ENCODE assay signal across 14 cellular contexts in genomic region chr10:49649294-49649693, GRCh38.
DNase-seq lines count a peak whose midpoint lies in the region; ATAC-seq and TF ChIP-seq lines count a peak whose summit lies in the region.
"Had no signal": no experiment of that assay in that cellular context is flagged by ENCODE, and none has a peak within 500 bp of the region (broad histone marks: within the 10 kb centered on the region; RNA-seq: fewer than 3 reads in every experiment).

No MANE protein-coding gene starts in this region.

- in situ Hi-C loops in astrocyte of the spinal cord (cut with HindIII; ENCODE audit: low sequenced_read_pairs) = no loop called here

- no peaks in the 10 kb centered on the region for H3K36me3 Mint-ChIP-seq in stimulated activated effector memory CD8-positive, alpha-beta T cell treated with anti-CD3 and anti-CD28 coated beads, Interleukin-12 subunit alpha, Interleukin-12 subunit beta, amount 100 ng/mL, for 72 hours
- H3K36me3 Mint-ChIP-seq: natural killer cell had no signal

- peak; percentile 56 for DNase-seq in activated CD8-positive, alpha-beta memory T cell treated with anti-CD3 and anti-CD28 coated beads for 24 hours
- no peak for DNase-seq in activated CD8-positive, alpha-beta memory T cell treated with anti-CD3 and anti-CD28 coated beads, Interleukin-2, amount 50 U/mL, for 4 hours
- peak; percentile 79 for DNase-seq in MV-4-11 (lab: John Stamatoyannopoulos, UW)
- peak; percentile 2 for DNase-seq in astrocyte of the spinal cord (ENCODE audit: low read depth, low spot score)
- peak in 1 of 2 donors; percentile 53 for DNase-seq in stimulated activated effector memory CD8-positive, alpha-beta T cell treated with anti-CD3 and anti-CD28 coated beads, Interleukin-12 subunit alpha, Interleukin-12 subunit beta, amount 100 ng/mL, for 72 hours (ENCODE audit: low spot score in 2 of 2)
- DNase-seq in HUDEP-2 (lab: John Stamatoyannopoulos, UW; ENCODE audit: unreplicated experiment in 76 of 76) = no peak
- DNase-seq: natural killer cell, NCI-H1417 treated with DMSO at 0.1 percent for 48 hours, transverse colon had no signal

- no peaks in the 10 kb centered on the region for H3K9me3 Mint-ChIP-seq in stimulated activated effector memory CD8-positive, alpha-beta T cell treated with anti-CD3 and anti-CD28 coated beads, Interleukin-12 subunit alpha, Interleukin-12 subunit beta, amount 100 ng/mL, for 72 hours
- H3K9me3 Mint-ChIP-seq: dendritic cell treated with granulocyte-macrophage colony-stimulating factor and Interleukin-4, amounts not matched to agents 40 ng/mL and 50 ng/mL, for 4 days; natural killer cell had no signal

- H3K4me3 ChIP-seq in astrocyte of the spinal cord (ENCODE audit: low read depth, low read length) = no peak overlapping the region
- H3K4me3 ChIP-seq: A549, transverse colon had no signal

- TF ChIP-seq CTCF in astrocyte of the spinal cord (IDR thresholded peaks at IDR 0.05; ENCODE audit: low read depth, low read length) = no peak

- no peak overlapping the region for H3K4me3 Mint-ChIP-seq in stimulated activated effector memory CD8-positive, alpha-beta T cell treated with anti-CD3 and anti-CD28 coated beads, Interleukin-12 subunit alpha, Interleukin-12 subunit beta, amount 100 ng/mL, for 72 hours
- H3K4me3 Mint-ChIP-seq: dendritic cell treated with granulocyte-macrophage colony-stimulating factor and Interleukin-4, amounts not matched to agents 40 ng/mL and 50 ng/mL, for 4 days; natural killer cell had no signal

- peaks cover 9% of the 10 kb centered on the region for H3K4me1 Mint-ChIP-seq in stimulated activated effector memory CD8-positive, alpha-beta T cell treated with anti-CD3 and anti-CD28 coated beads, Interleukin-12 subunit alpha, Interleukin-12 subunit beta, amount 100 ng/mL, for 72 hours

- ATAC-seq in stimulated activated effector memory CD8-positive, alpha-beta T cell treated with anti-CD3 and anti-CD28 coated beads, Interleukin-12 subunit alpha, Interleukin-12 subunit beta, amount 100 ng/mL, for 72 hours = peak; percentile 54
- ATAC-seq in HG02870 (IDR thresholded peaks at IDR 0.05; ENCODE audit: unreplicated experiment) = no peak
- no peak for ATAC-seq in HG02642 (IDR thresholded peaks at IDR 0.05; ENCODE audit: poor library complexity, unreplicated experiment)
- ATAC-seq: A549, natural killer cell, Panc1 had no signal

- no peak overlapping the region for H3K27ac Mint-ChIP-seq in stimulated activated effector memory CD8-positive, alpha-beta T cell treated with anti-CD3 and anti-CD28 coated beads, Interleukin-12 subunit alpha, Interleukin-12 subunit beta, amount 100 ng/mL, for 72 hours
- H3K27ac Mint-ChIP-seq: dendritic cell treated with granulocyte-macrophage colony-stimulating factor and Interleukin-4, amounts not matched to agents 40 ng/mL and 50 ng/mL, for 4 days; natural killer cell had no signal

Comparison
In these comparisons a context has a peak if more than half of its experiments do, and no peak if none do; other contexts are left out.
1. DNase-seq: peak in activated CD8-positive, alpha-beta memory T cell treated with anti-CD3 and anti-CD28 coated beads for 24 hours (single experiment), MV-4-11 (single experiment) and astrocyte of the spinal cord (single experiment); none in activated CD8-positive, alpha-beta memory T cell treated with anti-CD3 and anti-CD28 coated beads, Interleukin-2, amount 50 U/mL, for 4 hours (single experiment) and HUDEP-2 (0 of 76).